1 cellular context compared by ENCODE assay signal in genomic region chr7:125257617-125258016, GRCh38.
TF ChIP-seq lines count a peak whose summit lies in the region.

No MANE protein-coding gene starts in this region.

TF ChIP-seq in K562, 482 proteins besides CTCF, POLR2A, EP300 and RAD21 (continued from another document):
- no peak for TF ChIP-seq ATF3 (IDR thresholded peaks at IDR 0.05)
- TF ChIP-seq ATF3 (CRISPR knock-in tag; conservative IDR thresholded peaks at IDR 0.05), result no peak
- TF ChIP-seq MTA2 (IDR thresholded peaks at IDR 0.05; ENCODE audit: low read depth), result no peak
- no peak for TF ChIP-seq PBX2 (CRISPR knock-in tag; IDR thresholded peaks at IDR 0.05; ENCODE audit: low read depth)
- no peak for TF ChIP-seq PBX2 (tag; conservative IDR thresholded peaks at IDR 0.05; ENCODE audit: low read depth)
- no peak for TF ChIP-seq ZNF639 (CRISPR knock-in tag; conservative IDR thresholded peaks at IDR 0.05 in 1 of 2, IDR thresholded peaks at IDR 0.05 in 1 of 2)
- TF ChIP-seq NCOA6 (IDR thresholded peaks at IDR 0.05), result no peak
- no peak for TF ChIP-seq CREB3 (tag; conservative IDR thresholded peaks at IDR 0.05; ENCODE audit: low read depth)
- no peak for TF ChIP-seq CCAR2 (IDR thresholded peaks at IDR 0.05; ENCODE audit: low read depth, low read length)
- no peak for TF ChIP-seq CREBBP (IDR thresholded peaks at IDR 0.05; ENCODE audit: low read depth, low read length)
- TF ChIP-seq THRAP3 (IDR thresholded peaks at IDR 0.05; ENCODE audit: borderline replicate concordance), result no peak
- no peak for TF ChIP-seq C11orf30 (IDR thresholded peaks at IDR 0.05; ENCODE audit: low read depth)
- no peak for TF ChIP-seq GTF2F1 (IDR thresholded peaks at IDR 0.05; ENCODE audit: low read depth, low read length)
- TF ChIP-seq THAP12 (CRISPR knock-in tag; IDR thresholded peaks at IDR 0.05), result no peak
- TF ChIP-seq TBP (optimal IDR thresholded peaks at IDR 0.05; ENCODE audit: low read depth, low read length), result no peak
